1 cellular context compared by ENCODE assay signal in genomic region chr6:11384531-11385309, GRCh38.
TF ChIP-seq lines count a peak whose summit lies in the region.

No MANE protein-coding gene starts in this region.

TF ChIP-seq in IMR-90, 13 proteins besides CTCF, POLR2A, EP300 and RAD21:
- TF ChIP-seq ELK1 (IDR thresholded peaks at IDR 0.05; ENCODE audit: borderline replicate concordance, low read depth, low read length) (no peak), MXI1 (IDR thresholded peaks at IDR 0.05; ENCODE audit: borderline replicate concordance, low read depth, low read length) (no peak), MAZ (IDR thresholded peaks at IDR 0.05; ENCODE audit: borderline replicate concordance, low read depth, low read length) (no peak), NFE2L2 (IDR thresholded peaks at IDR 0.05; ENCODE audit: low read depth, low read length) (no peak), USF2 (IDR thresholded peaks at IDR 0.05; ENCODE audit: low read depth, low read length) (no peak), MAFK (IDR thresholded peaks at IDR 0.05; ENCODE audit: low read depth, low read length) (no peak), RCOR1 (IDR thresholded peaks at IDR 0.05; ENCODE audit: insufficient replicate concordance, low read length) (no peak), SMC3 (IDR thresholded peaks at IDR 0.05; ENCODE audit: low read depth, low read length) (no peak), CHD1 (IDR thresholded peaks at IDR 0.05; ENCODE audit: low read depth, low read length) (no peak), RFX5 (IDR thresholded peaks at IDR 0.05; ENCODE audit: low read depth, low read length) (no peak), BHLHE40 (IDR thresholded peaks at IDR 0.05; ENCODE audit: low read depth, low read length) (no peak), CEBPB (IDR thresholded peaks at IDR 0.05; ENCODE audit: low read depth, low read length) (no peak), FOS (IDR thresholded peaks at IDR 0.05; ENCODE audit: low read depth, low read length) (no peak)
TF ChIP-seq in IMR-90: peak in this region for 0.
